Comparison of ENCODE assay signal across 8 cellular contexts in the genomic region with DNA sequence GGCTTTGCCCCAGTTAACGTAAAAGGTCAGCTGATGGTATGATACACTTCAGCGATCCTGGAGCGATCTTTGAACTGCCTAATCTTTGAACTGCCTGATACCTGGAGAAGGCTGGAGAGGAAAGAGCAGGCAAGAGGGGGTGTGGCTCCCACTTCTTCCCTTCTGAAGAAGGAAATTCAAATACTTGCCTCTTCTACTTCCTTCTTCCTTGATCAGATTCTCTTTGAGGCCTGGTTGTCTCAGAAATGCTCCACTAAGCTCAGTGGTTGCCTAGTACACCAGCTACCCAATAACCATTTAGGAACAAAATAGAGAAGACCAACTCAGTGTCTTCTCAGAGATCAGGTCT. TPM values are rescaled to one million over a fixed set of nuclear protein-coding genes. Genes with fewer than 3 reads are reported as not detected.
DNase-seq lines count a peak whose midpoint lies in the region; ATAC-seq and TF ChIP-seq lines count a peak whose summit lies in the region.

No MANE protein-coding gene starts in this region.

- intact Hi-C loops in aorta (cut with DNase I): loop anchor here (2.0 to 5.0 kb wide), 2 partner anchors 64 to 66 kb away; partner anchors contain the start of gene HNRNPLL (in 1 of the 2)

- peak overlapping the region; percentile 80 for H3K4me2 ChIP-seq in OCI-LY1 (ENCODE audit: low read length)

- H3K27me3 ChIP-seq in AG04450 (ENCODE audit: control insufficient read depth, insufficient read depth, low read length) (no peaks in the 10 kb centered on the region), OCI-LY1 (ENCODE audit: insufficient read depth, low read length) (no peaks in the 10 kb centered on the region), ectodermal cell (ENCODE audit: control insufficient read depth, insufficient read depth, low read length, poor library complexity, severe bottlenecking) (no peaks in the 10 kb centered on the region), mononuclear cell (ENCODE audit: insufficient read depth, low read length) (no peaks in the 10 kb centered on the region), aorta (ENCODE audit: control insufficient read depth in 1 of 2, insufficient read depth in 2 of 2, low read length in 1 of 2) (no peaks in the 10 kb centered on the region)

- CTCF ChIA-PET in AG04450 (lab: Charles Lee): interaction anchor here (1.9 kb wide), 1 partner anchor 85 kb away, joined by 6 read pairs; no protein-coding TSS in a partner anchor

- DNase-seq in AG04450 (ENCODE audit: low read depth, low spot score) (no peak), aorta (no peak)

- H3K9me3 ChIP-seq in AG04450 (ENCODE audit: control insufficient read depth, insufficient read depth, low read length) (no peaks in the 10 kb centered on the region; the same call in 1 of the 2 replicates), OCI-LY1 (ENCODE audit: low read length) (no peaks in the 10 kb centered on the region), ectodermal cell (ENCODE audit: control insufficient read depth, low read length) (no peaks in the 10 kb centered on the region), mononuclear cell (ENCODE audit: low read depth, low read length) (no peaks in the 10 kb centered on the region), aorta (ENCODE audit: control insufficient read depth, low read length) (no peaks in the 10 kb centered on the region)

- 16 to 19% methylated on average over 3 of the region's 3 CpGs for WGBS in ectodermal cell, 2 experiments
- WGBS in aorta, 2 donors: 3 to 10% methylated on average over 3 of the region's 3 CpGs

- peak overlapping the region; percentile 50 for H3K27ac ChIP-seq in AG04450 (ENCODE audit: low read depth, low read length)
- no peak overlapping the region for H3K27ac ChIP-seq in OCI-LY1 (ENCODE audit: low read depth, low read length, poor library complexity, severe bottlenecking)
- H3K27ac ChIP-seq in ectodermal cell (ENCODE audit: insufficient read depth, low read depth, low read length, poor library complexity, severe bottlenecking): no peak overlapping the region
- H3K27ac ChIP-seq in aorta (ENCODE audit: low read depth in 1 of 2, low read length in 2 of 2): peak overlapping the region in 1 of 2 donors; percentile 23

- H3K36me3 ChIP-seq in OCI-LY1 (ENCODE audit: insufficient read depth, low read length): no peaks in the 10 kb centered on the region
- no peaks in the 10 kb centered on the region for H3K36me3 ChIP-seq in ectodermal cell (ENCODE audit: control insufficient read depth, insufficient read depth, low read length)
- H3K36me3 ChIP-seq in aorta (ENCODE audit: control insufficient read depth in 1 of 2, insufficient read depth in 2 of 2, low read length in 1 of 2): no peaks in the 10 kb centered on the region

- ATAC-seq in GM21576 (IDR thresholded peaks at IDR 0.05; ENCODE audit: unreplicated experiment): peak; percentile 29
- ATAC-seq in aorta (ENCODE audit: low FRiP score): peak; percentile 34
- no peak for ATAC-seq in GM21528 (IDR thresholded peaks at IDR 0.05; ENCODE audit: low FRiP score, unreplicated experiment)
- no peak for ATAC-seq in HG03039 (IDR thresholded peaks at IDR 0.05; ENCODE audit: unreplicated experiment)

- H3F3A ChIP-seq in OCI-LY1 (ENCODE audit: insufficient read depth, low read length): no peaks in the 10 kb centered on the region

- no peaks in the 10 kb centered on the region for H3K79me2 ChIP-seq in OCI-LY1 (ENCODE audit: insufficient read depth, low read length)

- peaks cover 18% of the 10 kb centered on the region for H3K4me1 ChIP-seq in OCI-LY1 (ENCODE audit: insufficient read depth, low read length, severe bottlenecking)
- peaks cover 6% of the 10 kb centered on the region for H3K4me1 ChIP-seq in ectodermal cell (ENCODE audit: control insufficient read depth, insufficient read depth, low read length)
- peaks cover 33% of the 10 kb centered on the region for H3K4me1 ChIP-seq in mononuclear cell (ENCODE audit: insufficient read depth, low read length)
- H3K4me1 ChIP-seq in aorta (ENCODE audit: control insufficient read depth in 1 of 2, insufficient read depth in 2 of 2, low read length in 2 of 2): peaks cover 0 to 6% of the 10 kb centered on the region in 2 donors

- POLR2A ChIA-PET in AG04450 (lab: Yijun Ruan, JAX): interaction anchor here (1.0 to 2.4 kb wide), 5 partner anchors 24 to 85 kb away, joined by 4 to 10 read pairs (median 6); partner anchors contain the start of genes HNRNPLL and SRSF7

- H4K20me1 ChIP-seq in OCI-LY1 (ENCODE audit: insufficient read depth, low read length): no peaks in the 10 kb centered on the region

- H3K9me2 ChIP-seq in OCI-LY1 (ENCODE audit: low read depth, low read length): no peaks in the 10 kb centered on the region

- TF ChIP-seq CTCF in AG04450 (IDR thresholded peaks at IDR 0.05; ENCODE audit: low read depth, low read length) (no peak), OCI-LY1 (IDR thresholded peaks at IDR 0.05; ENCODE audit: low read length) (no peak)

- peak overlapping the region; percentile 36; the same call in 1 of the 2 replicates for H3K9ac ChIP-seq in OCI-LY1 (ENCODE audit: low read length)

- peak overlapping the region; percentile 82 for H3K4me3 ChIP-seq in AG04450 (ENCODE audit: low read depth, low read length)
- peak overlapping the region; percentile 66 for H3K4me3 ChIP-seq in OCI-LY1 (ENCODE audit: low read depth, low read length, poor library complexity, severe bottlenecking)
- peak overlapping the region; percentile 56 for H3K4me3 ChIP-seq in ectodermal cell (ENCODE audit: insufficient read depth, low read depth, low read length)
- H3K4me3 ChIP-seq in mononuclear cell (ENCODE audit: low read length): peak overlapping the region; percentile 60
- peak overlapping the region; percentile 37 to 80 for H3K4me3 ChIP-seq in aorta (ENCODE audit: low read length in 2 of 2)

- no peak overlapping the region for H2AFZ ChIP-seq in OCI-LY1 (ENCODE audit: low read length)

RNA-seq across cellular contexts. Expression of gene GALM, which starts 0.6 kb away (rescaled TPM):
- 15.5 and 19.0 TPM in 2 replicates for polyA plus RNA-seq in AG04450 (2011; rRNA removed)
- polyA minus RNA-seq in AG04450 (2011; rRNA and poly(A)+ RNA removed): 21.0 and 22.3 TPM in 2 replicates
- 9.2 TPM for polyA plus RNA-seq in ectodermal cell (2013, experiment 1 of 4)
- polyA plus RNA-seq in ectodermal cell (2013, experiment 2 of 4): 9.9 TPM
- polyA plus RNA-seq in ectodermal cell (2013, experiment 3 of 4): 7.8 TPM
- 9.0 TPM for polyA plus RNA-seq in ectodermal cell (2013, experiment 4 of 4)
- 13.0 TPM for total RNA-seq in mononuclear cell
- total RNA-seq in aorta: 10 to 100 TPM in 1 of 2 donors, 1 to 10 TPM in 1; 8.6 to 16.4 TPM
- 10 to 100 TPM; 12.7 to 23.3 TPM for polyA plus RNA-seq in aorta

Comparison
In these comparisons a context has a peak if more than half of its experiments do, and no peak if none do; other contexts are left out.
1. ATAC-seq: peak in GM21576 (single experiment) and aorta (single experiment); none in GM21528 (single experiment) and HG03039 (single experiment).
2. Peak in every context shown above with its lines, with median percentiles within 50 percentile points of each other: H3K4me3 ChIP-seq.